In the genomic region with DNA sequence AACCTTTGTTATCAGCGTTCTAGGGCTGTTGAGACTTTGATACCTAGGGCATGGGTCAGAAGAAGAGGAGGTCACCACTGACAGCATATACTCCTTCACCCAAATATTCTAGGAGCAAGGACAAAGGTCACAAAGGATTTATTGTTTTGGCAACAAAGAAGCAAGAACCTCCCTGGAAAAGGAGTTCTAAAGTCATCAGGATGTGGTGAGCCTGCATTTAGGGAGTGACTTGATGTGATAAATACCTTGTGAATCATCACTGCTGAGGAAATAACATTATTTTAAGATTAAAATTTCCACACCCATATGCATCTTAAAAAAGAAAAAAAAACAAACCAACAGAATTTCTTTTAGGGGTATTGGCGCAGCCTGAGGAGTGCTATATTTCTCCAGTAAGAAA, we compare ENCODE assay signal across 2 cellular contexts.
TF ChIP-seq lines count a peak whose summit lies in the region.

No MANE protein-coding gene starts in this region.

TF ChIP-seq in endothelial cell of umbilical vein, 7 proteins besides CTCF, POLR2A, EP300 and RAD21:
- TF ChIP-seq GATA2 (IDR thresholded peaks at IDR 0.05; ENCODE audit: insufficient read depth, insufficient read length, low read depth, low read length) = no peak
- TF ChIP-seq, protein P1, sequence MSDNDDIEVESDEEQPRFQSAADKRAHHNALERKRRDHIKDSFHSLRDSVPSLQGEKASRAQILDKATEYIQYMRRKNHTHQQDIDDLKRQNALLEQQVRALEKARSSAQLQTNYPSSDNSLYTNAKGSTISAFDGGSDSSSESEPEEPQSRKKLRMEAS (IDR thresholded peaks at IDR 0.05; ENCODE audit: insufficient read depth, insufficient read length) = no peak
- no peak for TF ChIP-seq POLR2AphosphoS5 (IDR thresholded peaks at IDR 0.05; ENCODE audit: insufficient read depth, low read depth, low read length)
- no peak for TF ChIP-seq JUN (IDR thresholded peaks at IDR 0.05; ENCODE audit: borderline replicate concordance, insufficient read depth, insufficient read length, low read depth)
- TF ChIP-seq FOS (IDR thresholded peaks at IDR 0.05; ENCODE audit: borderline replicate concordance, insufficient read depth, low read length) = peak; percentile 61

TF ChIP-seq in GM23338, 12 proteins besides CTCF, POLR2A, EP300 and RAD21:
- TF ChIP-seq NANOG (IDR thresholded peaks at IDR 0.05; ENCODE audit: borderline replicate concordance) = no peak
- no peak for TF ChIP-seq ZNF331 (CRISPR knock-in tag; IDR thresholded peaks at IDR 0.05; ENCODE audit: low read depth)
- TF ChIP-seq, protein P2, sequence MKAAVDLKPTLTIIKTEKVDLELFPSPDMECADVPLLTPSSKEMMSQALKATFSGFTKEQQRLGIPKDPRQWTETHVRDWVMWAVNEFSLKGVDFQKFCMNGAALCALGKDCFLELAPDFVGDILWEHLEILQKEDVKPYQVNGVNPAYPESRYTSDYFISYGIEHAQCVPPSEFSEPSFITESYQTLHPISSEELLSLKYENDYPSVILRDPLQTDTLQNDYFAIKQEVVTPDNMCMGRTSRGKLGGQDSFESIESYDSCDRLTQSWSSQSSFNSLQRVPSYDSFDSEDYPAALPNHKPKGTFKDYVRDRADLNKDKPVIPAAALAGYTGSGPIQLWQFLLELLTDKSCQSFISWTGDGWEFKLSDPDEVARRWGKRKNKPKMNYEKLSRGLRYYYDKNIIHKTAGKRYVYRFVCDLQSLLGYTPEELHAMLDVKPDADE (IDR thresholded peaks at IDR 0.05) = no peak
- no peak for TF ChIP-seq REST (IDR thresholded peaks at IDR 0.05; ENCODE audit: unreplicated experiment)
- TF ChIP-seq EZH2 (IDR thresholded peaks at IDR 0.05; ENCODE audit: low read depth, unreplicated experiment) = no peak
- no peak for TF ChIP-seq STAT1 (IDR thresholded peaks at IDR 0.05; ENCODE audit: unreplicated experiment)
- no peak for TF ChIP-seq POLR2AphosphoS5 (IDR thresholded peaks at IDR 0.05; ENCODE audit: low read depth)
- no peak for TF ChIP-seq ZNF462 (CRISPR knock-in tag; IDR thresholded peaks at IDR 0.05)
- no peak for TF ChIP-seq JUNB (IDR thresholded peaks at IDR 0.05; ENCODE audit: unreplicated experiment)
- TF ChIP-seq ZNF114 (CRISPR knock-in tag; IDR thresholded peaks at IDR 0.05) = no peak
